ENCODE assay signal across 23 cellular contexts in genomic region chr7:13731643-13732042, GRCh38.
"Had no signal": no experiment of that assay in that cellular context is flagged by ENCODE, and none has a peak within 500 bp of the region (broad histone marks: within the 10 kb centered on the region; RNA-seq: fewer than 3 reads in every experiment).

No MANE protein-coding gene starts in this region.

- H3K9me3 ChIP-seq: prostate gland, right atrium auricular region, suprapubic skin, tibial nerve had no signal

- ATAC-seq: activated CD8-positive, alpha-beta T cell treated with anti-CD3 and anti-CD28 coated beads, Interleukin-2, amount 10 ng/mL, durations not matched to agents 7 days and 5 days; effector memory CD8-positive, alpha-beta T cell; esophagus mucosa; left lung; natural killer cell; stimulated activated effector memory CD8-positive, alpha-beta T cell treated with anti-CD3 and anti-CD28 coated beads, Interleukin-12 subunit alpha, Interleukin-12 subunit beta, amount 100 ng/mL, for 72 hours; stimulated activated naive CD8-positive, alpha-beta T cell treated with anti-CD3 and anti-CD28 coated beads, Interleukin-15, amount 100 ng/mL, for 72 hours had no signal

- H3K27me3 Mint-ChIP-seq: activated naive CD4-positive, alpha-beta T cell treated with anti-CD3 and anti-CD28 coated beads, Interleukin-2, amount 50 U/mL, for 24 hours; effector memory CD8-positive, alpha-beta T cell; stimulated activated naive CD8-positive, alpha-beta T cell treated with anti-CD3 and anti-CD28 coated beads, Interleukin-15, amount 100 ng/mL, for 72 hours had no signal

- H3K27me3 ChIP-seq: brain microvascular endothelial cell, dorsolateral prefrontal cortex, left lung, right atrium auricular region, suprapubic skin, tibial nerve had no signal

- H3K4me3 Mint-ChIP-seq: activated CD8-positive, alpha-beta T cell treated with anti-CD3 and anti-CD28 coated beads, Interleukin-2, amount 10 ng/mL, durations not matched to agents 7 days and 5 days; activated naive CD4-positive, alpha-beta T cell treated with anti-CD3 and anti-CD28 coated beads, Interleukin-2, amount 50 U/mL, for 24 hours; effector memory CD8-positive, alpha-beta T cell; natural killer cell; stimulated activated effector memory CD8-positive, alpha-beta T cell treated with anti-CD3 and anti-CD28 coated beads, Interleukin-12 subunit alpha, Interleukin-12 subunit beta, amount 100 ng/mL, for 72 hours; stimulated activated naive CD8-positive, alpha-beta T cell treated with anti-CD3 and anti-CD28 coated beads, Interleukin-15, amount 100 ng/mL, for 72 hours had no signal

- H3K27ac Mint-ChIP-seq: activated CD8-positive, alpha-beta T cell treated with anti-CD3 and anti-CD28 coated beads, Interleukin-2, amount 10 ng/mL, durations not matched to agents 7 days and 5 days; activated naive CD4-positive, alpha-beta T cell treated with anti-CD3 and anti-CD28 coated beads, Interleukin-2, amount 50 U/mL, for 24 hours; effector memory CD8-positive, alpha-beta T cell; natural killer cell; stimulated activated effector memory CD8-positive, alpha-beta T cell treated with anti-CD3 and anti-CD28 coated beads, Interleukin-12 subunit alpha, Interleukin-12 subunit beta, amount 100 ng/mL, for 72 hours; stimulated activated naive CD8-positive, alpha-beta T cell treated with anti-CD3 and anti-CD28 coated beads, Interleukin-15, amount 100 ng/mL, for 72 hours had no signal

- H3K4me1 ChIP-seq: left lung, prostate gland, right atrium auricular region, suprapubic skin, tibial nerve had no signal

- H3K36me3 Mint-ChIP-seq: activated naive CD4-positive, alpha-beta T cell treated with anti-CD3 and anti-CD28 coated beads, Interleukin-2, amount 50 U/mL, for 24 hours; natural killer cell; stimulated activated effector memory CD8-positive, alpha-beta T cell treated with anti-CD3 and anti-CD28 coated beads, Interleukin-12 subunit alpha, Interleukin-12 subunit beta, amount 100 ng/mL, for 72 hours had no signal

- H3K9me3 Mint-ChIP-seq: activated naive CD4-positive, alpha-beta T cell treated with anti-CD3 and anti-CD28 coated beads, Interleukin-2, amount 50 U/mL, for 24 hours; stimulated activated naive CD8-positive, alpha-beta T cell treated with anti-CD3 and anti-CD28 coated beads, Interleukin-15, amount 100 ng/mL, for 72 hours had no signal

- H3K4me1 Mint-ChIP-seq: activated naive CD4-positive, alpha-beta T cell treated with anti-CD3 and anti-CD28 coated beads, Interleukin-2, amount 50 U/mL, for 24 hours; natural killer cell; stimulated activated effector memory CD8-positive, alpha-beta T cell treated with anti-CD3 and anti-CD28 coated beads, Interleukin-12 subunit alpha, Interleukin-12 subunit beta, amount 100 ng/mL, for 72 hours; stimulated activated naive CD8-positive, alpha-beta T cell treated with anti-CD3 and anti-CD28 coated beads, Interleukin-15, amount 100 ng/mL, for 72 hours had no signal

- H3K27ac ChIP-seq: brain microvascular endothelial cell, dorsolateral prefrontal cortex, left lung, prostate gland, right atrium auricular region, skin epidermis, suprapubic skin, tibial nerve, WERI-Rb-1 had no signal

- DNase-seq: activated CD4-positive, alpha-beta T cell treated with anti-CD3 and anti-CD28 coated beads, Interleukin-2, amount 50 U/mL, for 1 hour; activated CD4-positive, CD25-positive, alpha-beta regulatory T cell treated with anti-CD3 and anti-CD28 coated beads, Interleukin-2, amount 50 U/mL, for 72 hours; activated CD8-positive, alpha-beta T cell treated with anti-CD3 and anti-CD28 coated beads, Interleukin-2, amount 10 ng/mL, durations not matched to agents 7 days and 5 days; activated gamma-delta T cell treated with Interleukin-2 at 50 U/mL for 16 hours; amygdala; brain microvascular endothelial cell; caudate nucleus; dorsolateral prefrontal cortex; effector memory CD8-positive, alpha-beta T cell; left lung; natural killer cell; stimulated activated CD4-positive, alpha-beta T cell treated with anti-CD3 and anti-CD28 coated beads, Interleukin-2, amount 100 ng/mL, for 24 hours; stimulated activated naive CD8-positive, alpha-beta T cell treated with anti-CD3 and anti-CD28 coated beads, Interleukin-15, amount 100 ng/mL, for 72 hours; T-helper 1 cell; WERI-Rb-1 had no signal

- H3K4me3 ChIP-seq: dorsolateral prefrontal cortex, left lung, prostate gland, right atrium auricular region, skin epidermis, suprapubic skin, tibial nerve had no signal

- H3K36me3 ChIP-seq: brain microvascular endothelial cell, left lung, prostate gland, right atrium auricular region, suprapubic skin, tibial nerve, WERI-Rb-1 had no signal
